ENCODE assay signal across 14 cellular contexts in genomic region chr6:36610041-36610440, GRCh38. TPM values are rescaled to one million over a fixed set of nuclear protein-coding genes. Genes with fewer than 3 reads are reported as not detected.
DNase-seq lines count a peak whose midpoint lies in the region; ATAC-seq and TF ChIP-seq lines count a peak whose summit lies in the region.
"Had no signal": no experiment of that assay in that cellular context is flagged by ENCODE, and none has a peak within 500 bp of the region (broad histone marks: within the 10 kb centered on the region; RNA-seq: fewer than 3 reads in every experiment).

No MANE protein-coding gene starts in this region.

- no peak overlapping the region for H3K4me3 Mint-ChIP-seq in activated T-cell treated with anti-CD3 and anti-CD28 coated beads, Interleukin-2, amount 50 U/mL, for 24 hours
- H3K4me3 Mint-ChIP-seq in WTC11 (no peak overlapping the region), glutamatergic neuron (ENCODE audit: unreplicated experiment) (no peak overlapping the region)
- H3K4me3 Mint-ChIP-seq in stimulated activated memory B cell treated with anti-CD40 and anti-IgM and Interleukin-4, amounts not matched to agents 10 μg/mL and 1 μg/mL and 100 μg/mL, for 72 hours, result no peak overlapping the region
- H3K4me3 Mint-ChIP-seq in activated CD8-positive, alpha-beta memory T cell treated with anti-CD3 and anti-CD28 coated beads, Interleukin-2, amount 10 ng/mL, durations not matched to agents 7 days and 5 days, result no peak overlapping the region

- DNase-seq in activated T-cell treated with anti-CD3 and anti-CD28 coated beads, Interleukin-2, amount 50 U/mL, for 24 hours, result no peak
- DNase-seq in activated T-cell treated with anti-CD3 and anti-CD28 coated beads, Interleukin-2, amount 50 U/mL, for 1 hour, result no peak
- DNase-seq in WTC11 (ENCODE audit: low spot score) (peak; percentile 4), glutamatergic neuron (no peak)
- DNase-seq in activated CD8-positive, alpha-beta memory T cell treated with anti-CD3 and anti-CD28 coated beads, Interleukin-2, amount 10 ng/mL, durations not matched to agents 7 days and 5 days, result no peak
- DNase-seq: GOT3, hippocampal formation, left ventricle myocardium superior, NCI-H1417 treated with DMSO at 0.1 percent for 48 hours, substantia nigra had no signal

- H3K4me1 Mint-ChIP-seq in activated T-cell treated with anti-CD3 and anti-CD28 coated beads, Interleukin-2, amount 50 U/mL, for 24 hours (ENCODE audit: low read depth), result peaks cover 50% of the 10 kb centered on the region
- H3K4me1 Mint-ChIP-seq in WTC11 (peaks cover 28% of the 10 kb centered on the region), glutamatergic neuron (ENCODE audit: low read depth, unreplicated experiment) (peaks cover 8% of the 10 kb centered on the region)
- H3K4me1 Mint-ChIP-seq in stimulated activated memory B cell treated with anti-CD40 and anti-IgM and Interleukin-4, amounts not matched to agents 10 μg/mL and 1 μg/mL and 100 μg/mL, for 72 hours, result peaks cover 56% of the 10 kb centered on the region
- peaks cover 17% of the 10 kb centered on the region for H3K4me1 Mint-ChIP-seq in activated CD8-positive, alpha-beta memory T cell treated with anti-CD3 and anti-CD28 coated beads, Interleukin-2, amount 10 ng/mL, durations not matched to agents 7 days and 5 days

- POLR2A ChIA-PET in WTC11 (lab: Charles Lee), result interaction anchor here (0.6 to 2.5 kb wide), 5 partner anchors 10 to 311 kb away, joined by 3 to 14 read pairs (median 3); no protein-coding TSS in a partner anchor

- peak overlapping the region; percentile 74 for H3K27ac Mint-ChIP-seq in activated T-cell treated with anti-CD3 and anti-CD28 coated beads, Interleukin-2, amount 50 U/mL, for 24 hours
- H3K27ac Mint-ChIP-seq in WTC11, result peak overlapping the region; percentile 97
- peak overlapping the region; percentile 16 for H3K27ac Mint-ChIP-seq in glutamatergic neuron (ENCODE audit: unreplicated experiment)
- peak overlapping the region; percentile 26 for H3K27ac Mint-ChIP-seq in stimulated activated memory B cell treated with anti-CD40 and anti-IgM and Interleukin-4, amounts not matched to agents 10 μg/mL and 1 μg/mL and 100 μg/mL, for 72 hours
- H3K27ac Mint-ChIP-seq in activated CD8-positive, alpha-beta memory T cell treated with anti-CD3 and anti-CD28 coated beads, Interleukin-2, amount 10 ng/mL, durations not matched to agents 7 days and 5 days, result no peak overlapping the region

- no peaks in the 10 kb centered on the region for H3K9me3 Mint-ChIP-seq in activated T-cell treated with anti-CD3 and anti-CD28 coated beads, Interleukin-2, amount 50 U/mL, for 24 hours
- no peaks in the 10 kb centered on the region for H3K9me3 Mint-ChIP-seq in WTC11
- H3K9me3 Mint-ChIP-seq in glutamatergic neuron (ENCODE audit: unreplicated experiment), result peaks cover 2% of the 10 kb centered on the region
- H3K9me3 Mint-ChIP-seq in stimulated activated memory B cell treated with anti-CD40 and anti-IgM and Interleukin-4, amounts not matched to agents 10 μg/mL and 1 μg/mL and 100 μg/mL, for 72 hours, result no peaks in the 10 kb centered on the region
- no peaks in the 10 kb centered on the region for H3K9me3 Mint-ChIP-seq in activated CD8-positive, alpha-beta memory T cell treated with anti-CD3 and anti-CD28 coated beads, Interleukin-2, amount 10 ng/mL, durations not matched to agents 7 days and 5 days (ENCODE audit: low read depth)

- peaks cover 98% of the 10 kb centered on the region for H3K36me3 Mint-ChIP-seq in activated T-cell treated with anti-CD3 and anti-CD28 coated beads, Interleukin-2, amount 50 U/mL, for 24 hours (ENCODE audit: low read depth)
- H3K36me3 Mint-ChIP-seq in WTC11 (peaks cover 72% of the 10 kb centered on the region), glutamatergic neuron (ENCODE audit: unreplicated experiment) (no peaks in the 10 kb centered on the region)
- peaks cover 60% of the 10 kb centered on the region for H3K36me3 Mint-ChIP-seq in stimulated activated memory B cell treated with anti-CD40 and anti-IgM and Interleukin-4, amounts not matched to agents 10 μg/mL and 1 μg/mL and 100 μg/mL, for 72 hours
- peaks cover 57% of the 10 kb centered on the region for H3K36me3 Mint-ChIP-seq in activated CD8-positive, alpha-beta memory T cell treated with anti-CD3 and anti-CD28 coated beads, Interleukin-2, amount 10 ng/mL, durations not matched to agents 7 days and 5 days

- H3K27me3 Mint-ChIP-seq in activated T-cell treated with anti-CD3 and anti-CD28 coated beads, Interleukin-2, amount 50 U/mL, for 24 hours, result no peaks in the 10 kb centered on the region
- H3K27me3 Mint-ChIP-seq in WTC11 (ENCODE audit: low read depth) (no peaks in the 10 kb centered on the region), glutamatergic neuron (ENCODE audit: unreplicated experiment) (peaks cover 1% of the 10 kb centered on the region)
- H3K27me3 Mint-ChIP-seq in stimulated activated memory B cell treated with anti-CD40 and anti-IgM and Interleukin-4, amounts not matched to agents 10 μg/mL and 1 μg/mL and 100 μg/mL, for 72 hours, result no peaks in the 10 kb centered on the region
- no peaks in the 10 kb centered on the region for H3K27me3 Mint-ChIP-seq in activated CD8-positive, alpha-beta memory T cell treated with anti-CD3 and anti-CD28 coated beads, Interleukin-2, amount 10 ng/mL, durations not matched to agents 7 days and 5 days

- TF ChIP-seq CTCF in WTC11 (IDR thresholded peaks at IDR 0.05), result no peak
- no peak for TF ChIP-seq CTCF in glutamatergic neuron (IDR thresholded peaks at IDR 0.05; ENCODE audit: partially characterized antibody, unreplicated experiment)

- CTCF ChIA-PET in WTC11 (lab: Charles Lee), result interaction anchor here (0.6 to 2.8 kb wide), 2 partner anchors 149 to 187 kb away, joined by 4 to 9 read pairs; no protein-coding TSS in a partner anchor
- CTCF ChIA-PET in activated CD8-positive, alpha-beta memory T cell treated with anti-CD3 and anti-CD28 coated beads, Interleukin-2, amount 10 ng/mL, durations not matched to agents 7 days and 5 days (lab: Charles Lee), result interaction anchor here (0.6 to 2.0 kb wide), 8 partner anchors 9 to 158 kb away, joined by 3 to 13 read pairs (median 4); no protein-coding TSS in a partner anchor

- ATAC-seq in WTC11 (no peak), HG03439 (IDR thresholded peaks at IDR 0.05; ENCODE audit: unreplicated experiment) (no peak), GM19455 (IDR thresholded peaks at IDR 0.05; ENCODE audit: unreplicated experiment) (no peak)
- no peak for ATAC-seq in stimulated activated memory B cell treated with anti-CD40 and anti-IgM and Interleukin-4, amounts not matched to agents 10 μg/mL and 1 μg/mL and 100 μg/mL, for 72 hours
- no peak for ATAC-seq in activated CD8-positive, alpha-beta memory T cell treated with anti-CD3 and anti-CD28 coated beads, Interleukin-2, amount 10 ng/mL, durations not matched to agents 7 days and 5 days
- ATAC-seq: Panc1 had no signal

TF ChIP-seq in WTC11, 78 proteins besides CTCF, POLR2A, EP300 and RAD21 (continues in another document):
- no peak for TF ChIP-seq ZNF232 (CRISPR knock-in tag; IDR thresholded peaks at IDR 0.05)
- TF ChIP-seq AR (CRISPR knock-in tag; IDR thresholded peaks at IDR 0.05), result no peak; the same call in 1 of the 2 replicates
- no peak for TF ChIP-seq ATF6 (CRISPR knock-in tag; IDR thresholded peaks at IDR 0.05)
- no peak for TF ChIP-seq ZNF671 (CRISPR knock-in tag; IDR thresholded peaks at IDR 0.05)
- no peak for TF ChIP-seq NR3C1 (CRISPR knock-in tag; conservative IDR thresholded peaks at IDR 0.05; ENCODE audit: low read depth)
- no peak for TF ChIP-seq ZNF416 (CRISPR knock-in tag; IDR thresholded peaks at IDR 0.05)
- TF ChIP-seq ZNF121 (CRISPR knock-in tag; IDR thresholded peaks at IDR 0.05), result no peak
- no peak for TF ChIP-seq TEAD1 (CRISPR knock-in tag; IDR thresholded peaks at IDR 0.05)

RNA-seq across cellular contexts. Expression of gene SRSF3, which starts 15.9 kb away (rescaled TPM):
- total RNA-seq in WTC11 (2021) (554 to 645 TPM (median 644 TPM) in 3 replicates), glutamatergic neuron (ENCODE audit: unreplicated experiment) (288 TPM)
- total RNA-seq in activated CD8-positive, alpha-beta memory T cell treated with anti-CD3 and anti-CD28 coated beads, Interleukin-2, amount 10 ng/mL, durations not matched to agents 7 days and 5 days, result 100 to 1,000 TPM; 416 to 514 TPM
